In genomic region chr3:45988804-45989203, GRCh38 we compare ENCODE assay signal across 10 cellular contexts. TPM values are rescaled to one million over a fixed set of nuclear protein-coding genes. Genes with fewer than 3 reads are reported as not detected.
DNase-seq lines count a peak whose midpoint lies in the region; ATAC-seq and TF ChIP-seq lines count a peak whose summit lies in the region.
"Had no signal": no experiment of that assay in that cellular context is flagged by ENCODE, and none has a peak within 500 bp of the region (broad histone marks: within the 10 kb centered on the region; RNA-seq: fewer than 3 reads in every experiment).

No MANE protein-coding gene starts in this region.

- H3K4me1 Mint-ChIP-seq in central memory CD8-positive, alpha-beta T cell: peaks cover 86% of the 10 kb centered on the region

- H3K9me3 Mint-ChIP-seq in central memory CD8-positive, alpha-beta T cell: no peaks in the 10 kb centered on the region

- intact Hi-C loops in prostate gland (cut with DNase I): no loop called here

- no peak overlapping the region for H3K4me3 Mint-ChIP-seq in central memory CD8-positive, alpha-beta T cell

- H3K4me1 ChIP-seq in mucosa of rectum (ENCODE audit: control insufficient read depth in 2 of 2, insufficient read depth in 2 of 2, low read length in 2 of 2): peaks cover 29 to 32% of the 10 kb centered on the region in 2 donors
- peaks cover 40% of the 10 kb centered on the region for H3K4me1 ChIP-seq in prostate gland (replicated peaks)

- peak overlapping the region; percentile 14 to 66 for H3K27ac ChIP-seq in mucosa of rectum (ENCODE audit: low read depth in 2 of 2, low read length in 2 of 2)
- peak overlapping the region in 1 of 2 donors; percentile 86 for H3K27ac ChIP-seq in prostate gland

- H3K9ac ChIP-seq in mucosa of rectum (ENCODE audit: low read depth in 1 of 2, low read length in 2 of 2): no peak overlapping the region

- DNase-seq in AG09309 (ENCODE audit: low read depth) (peak; percentile 45), HPDE6-E6E7 (ENCODE audit: extremely low spot score) (peak; percentile 42), NCI-H187 treated with DMSO at 0.1 percent for 48 hours (lab: John Stamatoyannopoulos, UW) (no peak), superior temporal gyrus (ENCODE audit: extremely low spot score) (no peak), prostate gland (ENCODE audit: low spot score) (no peak)
- no peak for DNase-seq in central memory CD8-positive, alpha-beta T cell (ENCODE audit: low spot score in 2 of 2)
- DNase-seq: colonic mucosa, NCI-H446 had no signal

- TF ChIP-seq POLR2A in prostate gland (IDR thresholded peaks at IDR 0.05): no peak

- H3K27ac Mint-ChIP-seq in central memory CD8-positive, alpha-beta T cell (ENCODE audit: low read depth): peak overlapping the region; percentile 69

- 80% methylated on average over 2 of the region's 2 CpGs for WGBS in prostate gland

- H3K4me3 ChIP-seq in AG09309 (ENCODE audit: control insufficient read depth, low read depth, low read length) (no peak overlapping the region), mucosa of rectum (ENCODE audit: low read length in 2 of 2) (no peak overlapping the region), prostate gland (no peak overlapping the region)
- H3K4me3 ChIP-seq: colonic mucosa had no signal

- no peak for ATAC-seq in central memory CD8-positive, alpha-beta T cell (replicated peaks; ENCODE audit: extremely low read depth, poor library complexity, severe bottlenecking)
- ATAC-seq in HG02852 (IDR thresholded peaks at IDR 0.05; ENCODE audit: unreplicated experiment): no peak

- TF ChIP-seq CTCF in AG09309 (IDR thresholded peaks at IDR 0.05; ENCODE audit: control insufficient read depth, insufficient read depth, low read depth, low read length, missing control alignments) (no peak), prostate gland (IDR thresholded peaks at IDR 0.05) (no peak)

- H3K36me3 Mint-ChIP-seq in central memory CD8-positive, alpha-beta T cell (ENCODE audit: insufficient read depth): peaks cover 8% of the 10 kb centered on the region

- no peaks in the 10 kb centered on the region for H3K27me3 Mint-ChIP-seq in central memory CD8-positive, alpha-beta T cell

- H3K27me3 ChIP-seq in mucosa of rectum (ENCODE audit: control insufficient read depth in 2 of 2, insufficient read depth in 2 of 2, low read length in 2 of 2) (no peaks in the 10 kb centered on the region), prostate gland (replicated peaks; ENCODE audit: insufficient read depth) (no peaks in the 10 kb centered on the region)
- H3K27me3 ChIP-seq: colonic mucosa had no signal

- no peaks in the 10 kb centered on the region for H3K9me3 ChIP-seq in mucosa of rectum (ENCODE audit: control insufficient read depth in 2 of 2, low read length in 2 of 2)
- no peaks in the 10 kb centered on the region for H3K9me3 ChIP-seq in prostate gland
- H3K9me3 ChIP-seq: colonic mucosa had no signal

- peaks cover 6 to 12% of the 10 kb centered on the region in 2 donors for H3K36me3 ChIP-seq in mucosa of rectum (ENCODE audit: control insufficient read depth in 2 of 2, insufficient read depth in 2 of 2, low read length in 2 of 2)
- H3K36me3 ChIP-seq in prostate gland: no peaks in the 10 kb centered on the region

RNA-seq across cellular contexts. Expression of gene FYCO1, which starts 6.8 kb away (rescaled TPM):
- total RNA-seq in prostate gland: 10 to 100 TPM; 33.1 to 56.7 TPM

RNA-seq across cellular contexts. Expression of gene XCR1, which starts 38.5 kb away (rescaled TPM):
- not detected for total RNA-seq in prostate gland

RNA-seq across cellular contexts. Expression of gene CXCR6, which starts 45.5 kb away (rescaled TPM):
- 1 to 10 TPM in 1 of 2 donors, under 1 TPM in 1; 0.96 to 1.2 TPM for total RNA-seq in prostate gland

Comparison
In these comparisons a context has a peak if more than half of its experiments do, and no peak if none do; other contexts are left out.
1. DNase-seq: peak in AG09309 (single experiment) and HPDE6-E6E7 (single experiment); none in central memory CD8-positive, alpha-beta T cell (0 of 2), NCI-H187 treated with DMSO at 0.1 percent for 48 hours (single experiment), superior temporal gyrus (single experiment) and prostate gland (single experiment).